6 cellular contexts compared by ENCODE assay signal in the genomic region with DNA sequence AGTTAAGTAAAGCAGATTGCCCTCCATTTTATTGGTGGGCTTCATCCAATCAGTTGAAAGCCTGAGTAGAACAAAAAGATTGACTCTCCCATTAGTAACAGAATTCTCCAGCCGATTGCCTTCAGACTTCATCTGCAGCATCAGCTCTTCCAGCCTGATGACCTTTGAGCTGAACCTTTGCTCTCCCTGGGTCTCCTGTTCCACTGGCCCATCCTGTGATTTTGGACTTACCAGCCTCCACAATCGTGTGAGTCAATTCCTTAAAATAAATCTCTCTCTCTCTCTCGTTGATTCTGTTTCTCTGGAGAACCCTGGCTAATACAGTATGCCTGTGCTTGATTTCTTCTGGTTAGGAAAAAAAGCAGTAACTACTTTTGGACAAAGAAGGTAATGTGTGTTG.
"Had no signal": no experiment of that assay in that cellular context is flagged by ENCODE, and none has a peak within 500 bp of the region (broad histone marks: within the 10 kb centered on the region; RNA-seq: fewer than 3 reads in every experiment).

No MANE protein-coding gene starts in this region.

- ATAC-seq: K562 had no signal

- FAIRE-seq: HTR-8/SVneo, K562 had no signal

- DNase-seq: IMR-90, KBM-7, KG1 had no signal

- H3K4me3 ChIP-seq: K562 had no signal

- H3K27ac ChIP-seq: HL-60 had no signal
